Comparison of ENCODE assay signal across 1 cellular context in genomic region chr6:30344868-30345671, GRCh38.
A peak's percentile ranks its signal among the peaks of the same experiment; 100 is the strongest.
TF ChIP-seq lines count a peak whose summit lies in the region.

RPP21 (plus strand) TSS chr6:30345156; CDS start chr6:30345172, 16 bp downstream.

TF ChIP-seq in HEK293, 187 proteins besides CTCF, POLR2A, EP300 and RAD21 (continued from another document and continues in another):
- no peak for TF ChIP-seq ZNF37A (tag by site-specific recombination; IDR thresholded peaks at IDR 0.05)
- no peak for TF ChIP-seq PRDM2 (tag by site-specific recombination; IDR thresholded peaks at IDR 0.05; ENCODE audit: borderline replicate concordance)
- 0 out of 2 replicates have a peak, but pooled peaks have one; percentile 43 for TF ChIP-seq ZBTB48 (tag by site-specific recombination; IDR thresholded peaks at IDR 0.05)
- TF ChIP-seq ZNF350 (tag by site-specific recombination; IDR thresholded peaks at IDR 0.05) = no peak
- TF ChIP-seq SP3 (tag by site-specific recombination; IDR thresholded peaks at IDR 0.05) = peak; percentile 92
- TF ChIP-seq ZSCAN18 (tag by site-specific recombination; IDR thresholded peaks at IDR 0.05) = no peak
- no peak for TF ChIP-seq ZNF132 (tag by site-specific recombination; IDR thresholded peaks at IDR 0.05; ENCODE audit: borderline replicate concordance)
- TF ChIP-seq AEBP2 (tag by site-specific recombination; IDR thresholded peaks at IDR 0.05; ENCODE audit: borderline replicate concordance) = no peak
- TF ChIP-seq ZNF140 (tag by site-specific recombination; IDR thresholded peaks at IDR 0.05) = no peak
- TF ChIP-seq KLF9 (tag by site-specific recombination; IDR thresholded peaks at IDR 0.05; ENCODE audit: low read depth) = peak; percentile 83
- TF ChIP-seq ZNF549 (tag by site-specific recombination; IDR thresholded peaks at IDR 0.05) = no peak
- no peak for TF ChIP-seq ZNF645 (tag by site-specific recombination; IDR thresholded peaks at IDR 0.05)
- TF ChIP-seq GLI2 (tag by site-specific recombination; IDR thresholded peaks at IDR 0.05; ENCODE audit: borderline replicate concordance, low read depth) = no peak
- TF ChIP-seq ZNF530 (tag by site-specific recombination; IDR thresholded peaks at IDR 0.05; ENCODE audit: low read depth) = no peak
- 0 out of 2 replicates have a peak, but pooled peaks have one; percentile 50 for TF ChIP-seq ZSCAN23 (tag by site-specific recombination; IDR thresholded peaks at IDR 0.05)
- TF ChIP-seq ZNF560 (tag by site-specific recombination; IDR thresholded peaks at IDR 0.05; ENCODE audit: borderline replicate concordance) = no peak
- TF ChIP-seq ZNF404 (tag by site-specific recombination; IDR thresholded peaks at IDR 0.05) = no peak
- peak; percentile 82; the same call in 1 of the 2 replicates for TF ChIP-seq KLF7 (tag by site-specific recombination; IDR thresholded peaks at IDR 0.05; ENCODE audit: borderline replicate concordance)
- peak; percentile 51; the same call in 1 of the 2 replicates for TF ChIP-seq ZNF146 (tag by site-specific recombination; IDR thresholded peaks at IDR 0.05)
- no peak for TF ChIP-seq ZNF624 (tag by site-specific recombination; IDR thresholded peaks at IDR 0.05)
- TF ChIP-seq MZF1 (tag by site-specific recombination; IDR thresholded peaks at IDR 0.05; ENCODE audit: borderline replicate concordance) = no peak
- peak; percentile 78 for TF ChIP-seq KLF10 (tag by site-specific recombination; IDR thresholded peaks at IDR 0.05)
- TF ChIP-seq GLIS1 (tag by site-specific recombination; IDR thresholded peaks at IDR 0.05) = peak; percentile 62; the same call in 1 of the 2 replicates
- TF ChIP-seq ZNF639 (tag by site-specific recombination; IDR thresholded peaks at IDR 0.05) = peak; percentile 84
- peak; percentile 94 for TF ChIP-seq GLIS2 (tag by site-specific recombination; IDR thresholded peaks at IDR 0.05)
- TF ChIP-seq ZNF274 (IDR thresholded peaks at IDR 0.05; ENCODE audit: low read length) = no peak
- TF ChIP-seq ZNF274 (tag by site-specific recombination; IDR thresholded peaks at IDR 0.05; ENCODE audit: borderline replicate concordance) = no peak
- peak; percentile 60; the same call in 1 of the 2 replicates for TF ChIP-seq ZBTB8A (tag by site-specific recombination; IDR thresholded peaks at IDR 0.05)
- TF ChIP-seq PRDM10 (tag by site-specific recombination; IDR thresholded peaks at IDR 0.05) = no peak
- no peak for TF ChIP-seq ZNF292 (tag by site-specific recombination; IDR thresholded peaks at IDR 0.05; ENCODE audit: borderline replicate concordance, low read depth)
- no peak for TF ChIP-seq INSM2 (tag by site-specific recombination; IDR thresholded peaks at IDR 0.05)
- TF ChIP-seq ZBTB44 (tag by site-specific recombination; IDR thresholded peaks at IDR 0.05) = no peak
- TF ChIP-seq ZNF266 (tag by site-specific recombination; IDR thresholded peaks at IDR 0.05; ENCODE audit: low read depth) = no peak
- peak; percentile 63 for TF ChIP-seq ZNF843 (tag by site-specific recombination; IDR thresholded peaks at IDR 0.05)
- TF ChIP-seq ZNF707 (tag by site-specific recombination; IDR thresholded peaks at IDR 0.05) = no peak
- TF ChIP-seq YY2 (tag by site-specific recombination; IDR thresholded peaks at IDR 0.05) = peak; percentile 75
- peak; percentile 95 for TF ChIP-seq ZXDB (tag by site-specific recombination; IDR thresholded peaks at IDR 0.05)
- no peak for TF ChIP-seq TRIM28 (IDR thresholded peaks at IDR 0.05; ENCODE audit: borderline replicate concordance, low read length)
- TF ChIP-seq ZSCAN16 (tag by site-specific recombination; IDR thresholded peaks at IDR 0.05) = 0 out of 2 replicates have a peak, but pooled peaks have one; percentile 19
- peak; percentile 69; the same call in 1 of the 2 replicates for TF ChIP-seq ZNF629 (tag by site-specific recombination; IDR thresholded peaks at IDR 0.05)
- peak; percentile 97 for TF ChIP-seq ZFP37 (tag by site-specific recombination; IDR thresholded peaks at IDR 0.05)
- TF ChIP-seq ZNF391 (tag by site-specific recombination; IDR thresholded peaks at IDR 0.05; ENCODE audit: borderline replicate concordance, low read depth) = peak; percentile 85; the same call in 1 of the 2 replicates
